Comparison of ENCODE assay signal across 8 cellular contexts in the genomic region with DNA sequence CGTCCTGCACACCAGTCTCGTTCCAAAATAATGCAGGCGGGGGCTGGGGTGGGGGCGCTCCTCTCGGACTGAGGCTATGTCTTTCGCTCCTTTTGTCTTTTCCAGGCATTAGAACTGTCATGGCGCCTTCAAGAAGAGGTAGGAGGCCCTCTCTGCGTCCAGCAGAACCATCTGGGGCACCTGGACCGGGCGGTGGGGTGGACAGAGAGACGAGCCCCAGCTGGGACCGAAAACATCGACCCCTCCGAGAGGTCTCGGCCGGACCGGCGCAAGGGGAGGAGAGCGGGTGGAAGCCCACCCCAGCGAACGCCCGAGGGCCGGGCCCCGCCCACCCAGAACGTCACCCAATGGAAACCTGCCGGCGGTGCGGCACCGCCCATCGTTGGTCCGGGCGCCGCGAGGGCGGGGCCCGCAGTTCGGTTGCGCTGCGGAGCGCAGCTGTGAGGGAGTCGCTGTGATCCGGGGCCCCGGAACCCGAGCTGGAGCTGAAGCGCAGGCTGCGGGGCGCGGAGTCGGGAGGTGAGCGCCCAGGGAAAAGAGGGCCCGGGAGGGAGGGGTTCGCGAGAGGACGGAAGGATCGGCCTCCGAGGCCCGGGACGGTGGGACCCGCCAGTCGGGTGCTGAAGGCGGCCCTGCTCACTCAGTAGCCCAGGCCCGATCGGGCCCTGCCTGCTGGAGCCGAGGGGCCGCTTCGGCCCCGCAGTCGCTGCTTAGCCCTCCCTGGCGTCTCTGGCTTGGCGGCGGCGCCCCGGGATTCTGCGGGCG. TPM values are rescaled to one million over a fixed set of nuclear protein-coding genes. Genes with fewer than 3 reads are reported as not detected.
DNase-seq lines count a peak whose midpoint lies in the region; ATAC-seq, FAIRE-seq and TF ChIP-seq lines count a peak whose summit lies in the region.

A gene (plus strand): TSS at position 419 of the 765 bp plus-strand sequence. CDS start 4,643 bp downstream, outside the sequence.

- H3K36me3 ChIP-seq in pancreas (peaks cover 0 to 4% (median 2%) of the 10 kb centered on the region in 3 donors), thyroid gland (peaks cover 4% of the 10 kb centered on the region in 2 donors)

- TF ChIP-seq CTCF in GM12873 (IDR thresholded peaks at IDR 0.05; ENCODE audit: insufficient read depth, low read depth, low read length, missing control alignments) = peak; percentile 4
- TF ChIP-seq CTCF in pancreas (IDR thresholded peaks at IDR 0.05) = no peak
- TF ChIP-seq CTCF in thyroid gland (IDR thresholded peaks at IDR 0.05) = no peak

- H3K27me3 ChIP-seq in pancreas = no peaks in the 10 kb centered on the region
- H3K27me3 ChIP-seq in thyroid gland = no peaks in the 10 kb centered on the region

- DNase-seq in NCI-H128 (lab: John Stamatoyannopoulos, UW; ENCODE audit: unreplicated experiment) = peak; percentile 78
- peak; percentile 76 to 91 for DNase-seq in SW 1271 (lab: John Stamatoyannopoulos, UW)
- DNase-seq in activated naive CD8-positive, alpha-beta T cell treated with anti-CD3 and anti-CD28 coated beads, Interleukin-2, amount 50 U/mL, for 16 hours (ENCODE audit: low read depth, low spot score) = peak; percentile 85
- peak; percentile 96 for DNase-seq in Right ventricle myocardium inferior (ENCODE audit: missing footprints)
- peak; percentile 91 to 98 (median 92) for DNase-seq in pancreas
- peak; percentile 94 to 96 for DNase-seq in thyroid gland

- WGBS in pancreas, 2 donors = 0% methylated on average over 61 to 75 of the region's 75 CpGs
- 0% methylated on average over 7 to 17 of the region's 75 CpGs for WGBS in thyroid gland, 2 donors

- no peak for FAIRE-seq in pancreas (lab: Jason Lieb, UNC)

- H3K4me1 ChIP-seq in pancreas = peaks cover 15 to 19% (median 17%) of the 10 kb centered on the region in 3 donors
- H3K4me1 ChIP-seq in thyroid gland = peaks cover 26 to 27% of the 10 kb centered on the region in 2 donors

- H3K9me3 ChIP-seq in pancreas (no peaks in the 10 kb centered on the region), thyroid gland (no peaks in the 10 kb centered on the region)

- H3K27ac ChIP-seq in pancreas = peak within 1 kb of the TSS; percentile 98 to 99 (median 99)
- H3K27ac ChIP-seq in thyroid gland = peak within 1 kb of the TSS; percentile 97 to 99 (median 98)

- peak within 1 kb of the TSS; percentile 90 to 100 (median 98) for H3K4me3 ChIP-seq in pancreas
- H3K4me3 ChIP-seq in thyroid gland (replicated peaks in 1 of 3) = peak within 1 kb of the TSS; percentile 51 to 99 (median 97)

- intact Hi-C loops in Right ventricle myocardium inferior (cut with DNase I) (loop anchor here (2.0 to 5.0 kb wide), 3 partner anchors 20 to 59 kb away; a partner anchor contains a TSS), pancreas (cut with DNase I) (no loop called here), thyroid gland (cut with DNase I) (loop anchor here (2.0 kb wide), 2 partner anchors 18 to 46 kb away; no protein-coding TSS in a partner anchor)

- peak; percentile 34 to 91 for TF ChIP-seq POLR2A in thyroid gland (IDR thresholded peaks at IDR 0.05)

- ATAC-seq in HG02678 (IDR thresholded peaks at IDR 0.05; ENCODE audit: unreplicated experiment) (peak; percentile 89), Right ventricle myocardium inferior (peak; percentile 98), pancreas (peak; percentile 92 to 97 (median 94))

RNA-seq across cellular contexts. Expression of the gene that starts here (rescaled TPM):
- 58.4 TPM for total RNA-seq in Right ventricle myocardium inferior
- 10 to 100 TPM; 33.5 to 49.5 (median 38.0) TPM for total RNA-seq in pancreas
- polyA plus RNA-seq in pancreas = 10 to 100 TPM; 32.5 to 60.7 TPM
- 10 to 100 TPM; 45.2 to 68.6 (median 63.1) TPM for total RNA-seq in thyroid gland

Comparison
In these comparisons a context has a peak if more than half of its experiments do, and no peak if none do; other contexts are left out.
1. Peak in every context shown above with its lines: DNase-seq, ATAC-seq, H3K4me3 ChIP-seq and H3K27ac ChIP-seq.
2. intact Hi-C loops: an anchor here in Right ventricle myocardium inferior (2.0 to 5.0 kb wide) and thyroid gland (2.0 kb wide); none called in pancreas.